In genomic region chr9:124894741-124895170, GRCh38 we compare ENCODE assay signal across 7 cellular contexts. TPM values are rescaled to one million over a fixed set of nuclear protein-coding genes. Genes with fewer than 3 reads are reported as not detected.
DNase-seq lines count a peak whose midpoint lies in the region; ATAC-seq and TF ChIP-seq lines count a peak whose summit lies in the region.

No MANE protein-coding gene starts in this region.

- no peak overlapping the region for H3K27ac ChIP-seq in fibroblast of lung (ENCODE audit: insufficient read depth, low read length)

- no peaks in the 10 kb centered on the region for H3K9me3 ChIP-seq in fibroblast of lung (ENCODE audit: control insufficient read depth, insufficient read depth, low read depth, low read length)

- no peaks in the 10 kb centered on the region for H3K27me3 ChIP-seq in fibroblast of lung (ENCODE audit: control insufficient read depth, insufficient read depth, low read length)

- H4K20me1 ChIP-seq in fibroblast of lung (ENCODE audit: control insufficient read depth, extremely low read depth, insufficient read depth, low read length) = no peaks in the 10 kb centered on the region

- no peak overlapping the region for H2AFZ ChIP-seq in fibroblast of lung (ENCODE audit: low read length)

- TF ChIP-seq CTCF in WI38 (IDR thresholded peaks at IDR 0.05; ENCODE audit: low read depth, low read length) (peak; percentile 39; the same call in 1 of the 2 replicates), fibroblast of lung (conservative IDR thresholded peaks at IDR 0.05 in 1 of 2, IDR thresholded peaks at IDR 0.05 in 1 of 2; ENCODE audit: low read depth in 1 of 2, low read length in 2 of 2) (peak; percentile 62 to 63)

- H3K4me1 ChIP-seq in fibroblast of lung (ENCODE audit: control insufficient read depth, extremely low read depth, insufficient read depth, low read length) = no peaks in the 10 kb centered on the region

- POLR2A ChIA-PET in HEK293T (lab: Yijun Ruan, JAX) = no interaction called here

- DNase-seq in EH (ENCODE audit: low read depth) = peak; percentile 57
- DNase-seq in HEK293T (ENCODE audit: extremely low spot score) = peak; percentile 18
- DNase-seq in fibroblast of lung (ENCODE audit: low read depth in 2 of 2) = peak; percentile 38 to 61
- peak; percentile 77 for DNase-seq in pons (ENCODE audit: low spot score)
- no peak for DNase-seq in GF-D8 (lab: John Stamatoyannopoulos, UW)

- H3K36me3 ChIP-seq in fibroblast of lung (ENCODE audit: control insufficient read depth, insufficient read depth, low read length) = peaks cover 12% of the 10 kb centered on the region

- ATAC-seq in GM21390 (IDR thresholded peaks at IDR 0.05; ENCODE audit: unreplicated experiment) = no peak

- H3K4me2 ChIP-seq in fibroblast of lung (ENCODE audit: extremely low read depth, insufficient read depth, low read length) = no peak overlapping the region

- H3K4me3 ChIP-seq in WI38 (ENCODE audit: low read depth, low read length) (no peak overlapping the region), fibroblast of lung (replicated peaks in 1 of 4; ENCODE audit: control extremely low read depth in 1 of 4, insufficient read depth in 1 of 4, low read depth in 3 of 4, low read length in 4 of 4) (no peak overlapping the region)

- no peak overlapping the region for H3K9ac ChIP-seq in fibroblast of lung (ENCODE audit: insufficient read depth, low read length)

- H3K79me2 ChIP-seq in fibroblast of lung (ENCODE audit: control insufficient read depth, insufficient read depth, low read length) = no peaks in the 10 kb centered on the region

- CTCF ChIA-PET in HEK293T (lab: Yijun Ruan, JAX) = interaction anchor here (1.2 kb wide), 1 partner anchor 115 kb away, joined by 3 read pairs; no protein-coding TSS in a partner anchor

TF ChIP-seq in HEK293T, 16 proteins besides CTCF, POLR2A, EP300 and RAD21:
- TF ChIP-seq LEF1 (IDR thresholded peaks at IDR 0.05; ENCODE audit: borderline replicate concordance) (no peak), SUZ12 (IDR thresholded peaks at IDR 0.05) (no peak), TARDBP (IDR thresholded peaks at IDR 0.05) (no peak), L3MBTL2 (conservative IDR thresholded peaks at IDR 0.05) (no peak), FOXM1 (IDR thresholded peaks at IDR 0.05; ENCODE audit: borderline replicate concordance) (no peak), ELF4 (IDR thresholded peaks at IDR 0.05) (no peak), NFRKB (IDR thresholded peaks at IDR 0.05) (no peak), ARNT (IDR thresholded peaks at IDR 0.05) (no peak), HDGF (IDR thresholded peaks at IDR 0.05; ENCODE audit: borderline replicate concordance) (no peak), CTBP1 (IDR thresholded peaks at IDR 0.05; ENCODE audit: borderline replicate concordance) (no peak), FOXA1 (IDR thresholded peaks at IDR 0.05) (no peak), PKNOX1 (IDR thresholded peaks at IDR 0.05) (no peak), ZNF384 (IDR thresholded peaks at IDR 0.05) (no peak), BHLHE40 (IDR thresholded peaks at IDR 0.05; ENCODE audit: borderline replicate concordance) (no peak)
TF ChIP-seq in HEK293T: peak in this region for 0.

RNA-seq across cellular contexts. Expression of gene ARPC5L, which starts 32.8 kb away (rescaled TPM):
- total RNA-seq in fibroblast of lung = 11.0 and 13.2 TPM in 2 replicates
- polyA plus RNA-seq in fibroblast of lung = 48.9 and 62.2 TPM in 2 replicates
- polyA plus RNA-seq in fibroblast of lung (2012) = 41.5 and 52.6 TPM in 2 replicates
- polyA minus RNA-seq in fibroblast of lung (ENCODE audit: low replicate concordance) = 3.3 and 6.5 TPM in 2 replicates

RNA-seq across cellular contexts. Expression of gene RPL35, which starts 33.0 kb away (rescaled TPM):
- 1,957 and 2,451 TPM in 2 replicates for total RNA-seq in fibroblast of lung
- polyA plus RNA-seq in fibroblast of lung = 1,593 and 1,989 TPM in 2 replicates
- polyA plus RNA-seq in fibroblast of lung (2012) = 2,564 and 3,355 TPM in 2 replicates
- 391 and 438 TPM in 2 replicates for polyA minus RNA-seq in fibroblast of lung (ENCODE audit: low replicate concordance)

RNA-seq across cellular contexts. Expression of gene WDR38, which starts 41.5 kb away (rescaled TPM):
- not detected in 2 replicates for total RNA-seq in fibroblast of lung
- polyA plus RNA-seq in fibroblast of lung = not detected in 2 replicates
- polyA plus RNA-seq in fibroblast of lung (2012) = not detected in 2 replicates
- polyA minus RNA-seq in fibroblast of lung (ENCODE audit: low replicate concordance) = not detected in 2 replicates

RNA-seq across cellular contexts. Expression of gene GOLGA1, which starts 46.1 kb away (rescaled TPM):
- total RNA-seq in fibroblast of lung = 12.8 and 15.9 TPM in 2 replicates
- polyA plus RNA-seq in fibroblast of lung = 12.0 and 12.8 TPM in 2 replicates
- 8.5 and 8.8 TPM in 2 replicates for polyA plus RNA-seq in fibroblast of lung (2012)
- 21.2 and 23.6 TPM in 2 replicates for polyA minus RNA-seq in fibroblast of lung (ENCODE audit: low replicate concordance)
